ENCODE assay signal across 1 cellular context in genomic region chr12:22046090-22046967, GRCh38.
A peak's percentile ranks its signal among the peaks of the same experiment; 100 is the strongest.
TF ChIP-seq lines count a peak whose summit lies in the region.

TSS of gene CMAS (plus strand) at chr12:22046218. CDS start at chr12:22046304, 86 bp downstream.

TF ChIP-seq in HepG2, 621 proteins besides CTCF, POLR2A, EP300 and RAD21 (continued from another document):
- TF ChIP-seq ZBTB25 (CRISPR knock-in tag; IDR thresholded peaks at IDR 0.05) (peak; percentile 23; the same call in 1 of the 2 replicates), SAP130 (CRISPR knock-in tag; IDR thresholded peaks at IDR 0.05; ENCODE audit: low read depth) (peak; percentile 53), KDM3A (CRISPR knock-in tag; IDR thresholded peaks at IDR 0.05; ENCODE audit: low read depth) (peak; percentile 70; the same call in 1 of the 2 replicates), SALL1 (CRISPR knock-in tag; IDR thresholded peaks at IDR 0.05) (peak; percentile 41; the same call in 1 of the 2 replicates), IRX3 (CRISPR knock-in tag; IDR thresholded peaks at IDR 0.05; ENCODE audit: borderline replicate concordance, low read depth) (peak; percentile 86; the same call in 1 of the 2 replicates), IKZF5 (CRISPR knock-in tag; IDR thresholded peaks at IDR 0.05) (0 out of 2 replicates have a peak, but pooled peaks have one; percentile 27), SP4 (CRISPR knock-in tag; IDR thresholded peaks at IDR 0.05) (0 out of 2 replicates have a peak, but pooled peaks have one; percentile 49), NCOA2 (CRISPR knock-in tag; IDR thresholded peaks at IDR 0.05) (no peak), SIN3A (IDR thresholded peaks at IDR 0.05; ENCODE audit: borderline replicate concordance, low read depth, low read length) (peak; percentile 37; the same call in 1 of the 2 replicates), AGO2 (optimal IDR thresholded peaks at IDR 0.05; ENCODE audit: low read depth, low read length) (peak; percentile 72), POGZ (CRISPR knock-in tag; IDR thresholded peaks at IDR 0.05) (0 out of 2 replicates have a peak, but pooled peaks have one; percentile 13), ZNF687 (CRISPR knock-in tag; IDR thresholded peaks at IDR 0.05) (peak; percentile 80)
